Comparison of ENCODE assay signal across 15 cellular contexts in genomic region chr1:228299901-228300300, GRCh38.
DNase-seq lines count a peak whose midpoint lies in the region; ATAC-seq, FAIRE-seq and TF ChIP-seq lines count a peak whose summit lies in the region.
"Had no signal": no experiment of that assay in that cellular context is flagged by ENCODE, and none has a peak within 500 bp of the region (broad histone marks: within the 10 kb centered on the region; RNA-seq: fewer than 3 reads in every experiment).

No MANE protein-coding gene starts in this region.

- DNase-seq in Right ventricle myocardium superior (peak; percentile 31), heart right ventricle (no peak), RWPE2 (ENCODE audit: low spot score) (peak; percentile 9), kidney (peak; percentile 29), spleen (peak; percentile 61)
- DNase-seq: C1 segment of cervical spinal cord; CD4-positive, alpha-beta memory T cell; DMS79; H7 had no signal

- no peak for TF ChIP-seq POLR2A in spleen (IDR thresholded peaks at IDR 0.05)

- H3K36me3 ChIP-seq in heart right ventricle (peaks cover 0 to 100% (median 17%) of the 10 kb centered on the region in 9 donors), RWPE2 (ENCODE audit: low read depth) (no peaks in the 10 kb centered on the region), kidney (ENCODE audit: control insufficient read depth in 1 of 2, insufficient read depth in 2 of 2, low read length in 2 of 2) (no peaks in the 10 kb centered on the region), spleen (peaks cover 0 to 22% (median 3%) of the 10 kb centered on the region in 6 donors)

- peaks cover 0 to 5% (median 0%) of the 10 kb centered on the region in 9 donors for H3K4me1 ChIP-seq in heart right ventricle
- no peaks in the 10 kb centered on the region for H3K4me1 ChIP-seq in RWPE2 (ENCODE audit: insufficient read depth, poor library complexity, severe bottlenecking)
- H3K4me1 ChIP-seq in kidney (ENCODE audit: control insufficient read depth in 1 of 2, insufficient read depth in 1 of 2, low read depth in 1 of 2, low read length in 2 of 2), result no peaks in the 10 kb centered on the region
- H3K4me1 ChIP-seq in spleen, result no peaks in the 10 kb centered on the region

- 87 to 89% methylated on average over 7 of the region's 7 CpGs for WGBS in heart right ventricle, 2 donors
- WGBS in spleen, 5 donors, result 75 to 88% (median 83%) methylated on average over 7 of the region's 7 CpGs

- H3K4me3 ChIP-seq in heart right ventricle, result no peak overlapping the region
- H3K4me3 ChIP-seq in RWPE2 (ENCODE audit: severe bottlenecking), result no peak overlapping the region
- no peak overlapping the region for H3K4me3 ChIP-seq in kidney (ENCODE audit: low read length in 2 of 2)
- no peak overlapping the region for H3K4me3 ChIP-seq in spleen
- H3K4me3 ChIP-seq: GM12878, GM23338 had no signal

- FAIRE-seq in kidney (lab: Jason Lieb, UNC), result no peak
- FAIRE-seq: A204.1, GM12878, GM18507 had no signal

- H3K9ac ChIP-seq in kidney (ENCODE audit: low read length in 2 of 2), result no peak overlapping the region

- H3K9me3 ChIP-seq in heart right ventricle (peaks cover 0 to 28% (median 16%) of the 10 kb centered on the region in 11 donors), RWPE2 (ENCODE audit: severe bottlenecking) (no peaks in the 10 kb centered on the region), kidney (ENCODE audit: control insufficient read depth in 1 of 2, low read length in 2 of 2) (peaks cover 3 to 26% of the 10 kb centered on the region in 2 donors), spleen (peaks cover 6 to 62% (median 48%) of the 10 kb centered on the region in 8 donors)

- H3K27ac ChIP-seq in heart right ventricle, result no peak overlapping the region
- no peak overlapping the region for H3K27ac ChIP-seq in RWPE2 (ENCODE audit: poor library complexity, severe bottlenecking)
- no peak overlapping the region for H3K27ac ChIP-seq in kidney (ENCODE audit: low read depth in 2 of 2, low read length in 2 of 2)
- no peak overlapping the region for H3K27ac ChIP-seq in spleen

- H3K27me3 ChIP-seq in heart right ventricle (no peaks in the 10 kb centered on the region), RWPE2 (ENCODE audit: insufficient read depth, poor library complexity, severe bottlenecking) (no peaks in the 10 kb centered on the region), spleen (replicated peaks in 1 of 7) (no peaks in the 10 kb centered on the region)

- intact Hi-C loops in Right ventricle myocardium superior (cut with DNase I) (no loop called here), heart right ventricle (cut with DNase I) (no loop called here), kidney (cut with DNase I) (no loop called here), spleen (cut with DNase I; ENCODE audit: low total_unique reads) (no loop called here)

- no peak for TF ChIP-seq CTCF in heart right ventricle (IDR thresholded peaks at IDR 0.05)
- no peak for TF ChIP-seq CTCF in RWPE2 (IDR thresholded peaks at IDR 0.05; ENCODE audit: poor library complexity, severe bottlenecking)
- TF ChIP-seq CTCF in kidney (IDR thresholded peaks at IDR 0.05; ENCODE audit: borderline replicate concordance, extremely low read depth, insufficient read depth), result no peak
- no peak for TF ChIP-seq CTCF in spleen (IDR thresholded peaks at IDR 0.05 in 8 of 11, conservative IDR thresholded peaks at IDR 0.05 in 3 of 11)

- ATAC-seq in Right ventricle myocardium superior (ENCODE audit: poor library complexity) (no peak), heart right ventricle (no peak), RWPE2 (ENCODE audit: low read depth) (no peak), HG03108 (IDR thresholded peaks at IDR 0.05; ENCODE audit: unreplicated experiment) (no peak), GM21381 (IDR thresholded peaks at IDR 0.05; ENCODE audit: unreplicated experiment) (no peak)
- ATAC-seq: GM12878, GM23338 had no signal

Comparison
In these comparisons a context has a peak if more than half of its experiments do, and no peak if none do; other contexts are left out.
1. DNase-seq: peak in Right ventricle myocardium superior (single experiment), RWPE2 (single experiment), kidney (single experiment) and spleen (single experiment); none in heart right ventricle (0 of 2).